ENCODE assay signal across 22 cellular contexts in the genomic region with DNA sequence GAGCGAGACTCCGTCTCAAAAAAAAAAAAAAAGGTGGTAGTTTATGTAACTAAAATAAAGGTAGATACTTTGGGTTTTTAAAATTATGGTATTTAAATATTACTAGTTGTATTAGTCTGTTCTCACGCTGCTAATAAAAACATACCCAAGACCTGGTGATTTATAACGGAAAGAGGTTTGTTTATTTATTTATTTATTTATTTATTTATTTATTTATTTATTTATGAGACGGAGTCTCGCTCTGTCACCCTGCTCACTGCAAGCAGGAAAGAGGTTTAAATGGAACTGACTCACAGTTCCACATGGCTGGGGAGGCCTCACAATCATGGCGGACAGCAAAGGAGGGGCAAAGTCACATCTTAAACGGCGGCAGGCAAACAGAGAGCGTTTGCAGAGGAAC.
DNase-seq lines count a peak whose midpoint lies in the region; ATAC-seq, FAIRE-seq and TF ChIP-seq lines count a peak whose summit lies in the region.
"Had no signal": no experiment of that assay in that cellular context is flagged by ENCODE, and none has a peak within 500 bp of the region (broad histone marks: within the 10 kb centered on the region; RNA-seq: fewer than 3 reads in every experiment).

No MANE protein-coding gene starts in this region.

- no peaks in the 10 kb centered on the region for H3K36me3 ChIP-seq in HEK293 (ENCODE audit: control insufficient read depth in 2 of 2, insufficient read depth in 1 of 2, low read length in 2 of 2)
- no peaks in the 10 kb centered on the region for H3K36me3 ChIP-seq in neural progenitor cell
- H3K36me3 ChIP-seq in testis (ENCODE audit: low read depth, missing control alignments): no peaks in the 10 kb centered on the region
- H3K36me3 ChIP-seq: BLaER1 treated with 17β-estradiol and CSF1 and Interleukin-3, amounts not matched to agents 10 nM and 100 nM had no signal

- no peak for TF ChIP-seq RAD21 in A549 (conservative IDR thresholded peaks at IDR 0.05 in 1 of 2, IDR thresholded peaks at IDR 0.05 in 1 of 2)

- TF ChIP-seq EP300 in A549 (IDR thresholded peaks at IDR 0.05): no peak

- FAIRE-seq in A549 (lab: Jason Lieb, UNC): no peak
- FAIRE-seq: D721Med, G401.6, GM12891 had no signal

- H3K36me3 Mint-ChIP-seq in neural progenitor cell: no peaks in the 10 kb centered on the region
- H3K36me3 Mint-ChIP-seq: CD8-positive, alpha-beta T cell had no signal

- no peaks in the 10 kb centered on the region for H3K79me2 ChIP-seq in neural progenitor cell (ENCODE audit: low read depth)

- H3K27ac Mint-ChIP-seq in neural progenitor cell: no peak overlapping the region
- H3K27ac Mint-ChIP-seq: B cell; CD4-positive, alpha-beta T cell; CD8-positive, alpha-beta T cell had no signal

- no peak overlapping the region for H3K4me3 Mint-ChIP-seq in neural progenitor cell
- H3K4me3 Mint-ChIP-seq: B cell; CD4-positive, alpha-beta T cell; CD8-positive, alpha-beta T cell had no signal

- POLR2A ChIA-PET in A549 (lab: Yijun Ruan, JAX) (no interaction called here), HEK293 (lab: Yijun Ruan, JAX) (no interaction called here)

- TF ChIP-seq CTCF in A549 (IDR thresholded peaks at IDR 0.05) (no peak), HEK293 (tag by site-specific recombination; IDR thresholded peaks at IDR 0.05) (no peak), neural progenitor cell (IDR thresholded peaks at IDR 0.05) (no peak), testis (IDR thresholded peaks at IDR 0.05) (no peak)

- no peaks in the 10 kb centered on the region for H3K9me3 ChIP-seq in A549
- H3K9me3 ChIP-seq in HEK293 (ENCODE audit: control insufficient read depth, insufficient read depth, low read depth, low read length): no peaks in the 10 kb centered on the region
- H3K9me3 ChIP-seq in neural progenitor cell (ENCODE audit: low read depth): no peaks in the 10 kb centered on the region
- no peaks in the 10 kb centered on the region for H3K9me3 ChIP-seq in testis
- H3K9me3 ChIP-seq: BLaER1 treated with 17β-estradiol and CSF1 and Interleukin-3, amounts not matched to agents 10 nM and 100 nM; Caco-2 had no signal

- no peaks in the 10 kb centered on the region for H3K4me1 Mint-ChIP-seq in neural progenitor cell
- H3K4me1 Mint-ChIP-seq: B cell had no signal

- DNase-seq in A549 (ENCODE audit: low read depth in 1 of 2, low spot score in 1 of 2): no peak
- no peak for DNase-seq in neural progenitor cell (ENCODE audit: low spot score)
- peak; percentile 24 for DNase-seq in testis
- DNase-seq in activated CD4-positive, alpha-beta T cell treated with anti-CD3 and anti-CD28 coated beads for 4 hours: no peak
- no peak for DNase-seq in AG08396 (ENCODE audit: low spot score)
- no peak for DNase-seq in putamen (ENCODE audit: low spot score)
- DNase-seq: ACHN; AML-193; Caco-2; Calu3; CD4-positive, alpha-beta T cell; CD8-positive, alpha-beta T cell; DMS79 treated with DMSO at 0.1 percent for 48 hours; GF-D8 had no signal

- H4K20me1 ChIP-seq in neural progenitor cell (ENCODE audit: low read depth): no peaks in the 10 kb centered on the region
- H4K20me1 ChIP-seq: BLaER1 treated with 17β-estradiol and CSF1 and Interleukin-3, amounts not matched to agents 10 nM and 100 nM had no signal

- no peak for ATAC-seq in A549
- ATAC-seq: CD8-positive, alpha-beta T cell had no signal

- TF ChIP-seq POLR2A in A549 (IDR thresholded peaks at IDR 0.05; ENCODE audit: low read length): no peak
- TF ChIP-seq POLR2A in testis (IDR thresholded peaks at IDR 0.05): no peak

- H3K27me3 ChIP-seq in neural progenitor cell (no peaks in the 10 kb centered on the region), testis (no peaks in the 10 kb centered on the region)
- H3K27me3 ChIP-seq: BLaER1 treated with 17β-estradiol and CSF1 and Interleukin-3, amounts not matched to agents 10 nM and 100 nM had no signal

- WGBS in A549 (ENCODE audit: missing lambda C conversion rate): 81% methylated on average over 10 of the region's 10 CpGs
- WGBS in testis, 2 donors: 57 to 76% methylated on average over 10 of the region's 10 CpGs

- H3K4me2 ChIP-seq in A549 (no peak overlapping the region), neural progenitor cell (no peak overlapping the region)
- H3K4me2 ChIP-seq: BLaER1 treated with 17β-estradiol and CSF1 and Interleukin-3, amounts not matched to agents 10 nM and 100 nM had no signal

- no peaks in the 10 kb centered on the region for H3K9me3 Mint-ChIP-seq in neural progenitor cell
- H3K9me3 Mint-ChIP-seq: CD4-positive, alpha-beta T cell; CD8-positive, alpha-beta T cell had no signal

- CTCF ChIA-PET in A549 (lab: Yijun Ruan, JAX): no interaction called here
- CTCF ChIA-PET in HEK293 (lab: Yijun Ruan, JAX): no interaction called here

- H3K9ac ChIP-seq in neural progenitor cell: no peak overlapping the region
- H3K9ac ChIP-seq: BLaER1 treated with 17β-estradiol and CSF1 and Interleukin-3, amounts not matched to agents 10 nM and 100 nM had no signal

- H3F3A ChIP-seq in neural progenitor cell (ENCODE audit: low read depth): no peaks in the 10 kb centered on the region

- H3K27me3 Mint-ChIP-seq in neural progenitor cell (ENCODE audit: insufficient read depth, low read depth): no peaks in the 10 kb centered on the region
- H3K27me3 Mint-ChIP-seq: B cell; CD4-positive, alpha-beta T cell had no signal

- no peaks in the 10 kb centered on the region for H3K4me1 ChIP-seq in A549
- no peaks in the 10 kb centered on the region for H3K4me1 ChIP-seq in HEK293 (ENCODE audit: control insufficient read depth, insufficient read depth, low read length)
- H3K4me1 ChIP-seq in neural progenitor cell: no peaks in the 10 kb centered on the region
- no peaks in the 10 kb centered on the region for H3K4me1 ChIP-seq in testis
- H3K4me1 ChIP-seq: BLaER1 treated with 17β-estradiol and CSF1 and Interleukin-3, amounts not matched to agents 10 nM and 100 nM; Caco-2 had no signal

- H3K27ac ChIP-seq in A549: no peak overlapping the region
- no peak overlapping the region for H3K27ac ChIP-seq in HEK293 (ENCODE audit: extremely low read depth, low read depth, low read length)
- H3K27ac ChIP-seq in neural progenitor cell: no peak overlapping the region
- no peak overlapping the region for H3K27ac ChIP-seq in testis
- H3K27ac ChIP-seq: 22Rv1; BLaER1 treated with 17β-estradiol and CSF1 and Interleukin-3, amounts not matched to agents 10 nM and 100 nM; C4-2B had no signal

- peak overlapping the region; percentile 18 for H2AFZ ChIP-seq in neural progenitor cell (replicated peaks)

- H3K4me3 ChIP-seq in A549: no peak overlapping the region
- H3K4me3 ChIP-seq in HEK293 (ENCODE audit: low read depth, low read length): no peak overlapping the region
- no peak overlapping the region for H3K4me3 ChIP-seq in neural progenitor cell
- H3K4me3 ChIP-seq in testis: peak overlapping the region in 1 of 2 donors; percentile 25
- H3K4me3 ChIP-seq: BLaER1 treated with 17β-estradiol and CSF1 and Interleukin-3, amounts not matched to agents 10 nM and 100 nM had no signal

- intact Hi-C loops in testis (cut with DNase I; ENCODE audit: low total_unique reads): no loop called here

TF ChIP-seq in A549, 52 proteins besides CTCF, POLR2A, EP300 and RAD21:
- TF ChIP-seq ZC3H11A (IDR thresholded peaks at IDR 0.05) (peak; percentile 69), EHMT2 (IDR thresholded peaks at IDR 0.05; ENCODE audit: low read depth) (no peak)

TF ChIP-seq in HEK293, 187 proteins besides CTCF, POLR2A, EP300 and RAD21 (continues in another document):
- TF ChIP-seq, protein P1, sequence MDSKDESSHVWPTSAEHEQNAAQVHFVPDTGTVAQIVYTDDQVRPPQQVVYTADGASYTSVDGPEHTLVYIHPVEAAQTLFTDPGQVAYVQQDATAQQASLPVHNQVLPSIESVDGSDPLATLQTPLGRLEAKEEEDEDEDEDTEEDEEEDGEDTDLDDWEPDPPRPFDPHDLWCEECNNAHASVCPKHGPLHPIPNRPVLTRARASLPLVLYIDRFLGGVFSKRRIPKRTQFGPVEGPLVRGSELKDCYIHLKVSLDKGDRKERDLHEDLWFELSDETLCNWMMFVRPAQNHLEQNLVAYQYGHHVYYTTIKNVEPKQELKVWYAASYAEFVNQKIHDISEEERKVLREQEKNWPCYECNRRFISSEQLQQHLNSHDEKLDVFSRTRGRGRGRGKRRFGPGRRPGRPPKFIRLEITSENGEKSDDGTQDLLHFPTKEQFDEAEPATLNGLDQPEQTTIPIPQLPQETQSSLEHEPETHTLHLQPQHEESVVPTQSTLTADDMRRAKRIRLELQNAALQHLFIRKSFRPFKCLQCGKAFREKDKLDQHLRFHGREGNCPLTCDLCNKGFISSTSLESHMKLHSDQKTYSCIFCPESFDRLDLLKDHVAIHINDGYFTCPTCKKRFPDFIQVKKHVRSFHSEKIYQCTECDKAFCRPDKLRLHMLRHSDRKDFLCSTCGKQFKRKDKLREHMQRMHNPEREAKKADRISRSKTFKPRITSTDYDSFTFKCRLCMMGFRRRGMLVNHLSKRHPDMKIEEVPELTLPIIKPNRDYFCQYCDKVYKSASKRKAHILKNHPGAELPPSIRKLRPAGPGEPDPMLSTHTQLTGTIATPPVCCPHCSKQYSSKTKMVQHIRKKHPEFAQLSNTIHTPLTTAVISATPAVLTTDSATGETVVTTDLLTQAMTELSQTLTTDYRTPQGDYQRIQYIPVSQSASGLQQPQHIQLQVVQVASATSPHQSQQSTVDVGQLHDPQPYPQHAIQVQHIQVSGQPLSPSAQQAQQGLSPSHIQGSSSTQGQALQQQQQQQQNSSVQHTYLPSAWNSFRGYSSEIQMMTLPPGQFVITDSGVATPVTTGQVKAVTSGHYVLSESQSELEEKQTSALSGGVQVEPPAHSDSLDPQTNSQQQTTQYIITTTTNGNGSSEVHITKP (tag by site-specific recombination; IDR thresholded peaks at IDR 0.05): no peak
- TF ChIP-seq REPIN1 (tag by site-specific recombination; IDR thresholded peaks at IDR 0.05; ENCODE audit: low read depth): no peak
- TF ChIP-seq ZNF394 (tag by site-specific recombination; IDR thresholded peaks at IDR 0.05; ENCODE audit: borderline replicate concordance): peak; percentile 74; the same call in 1 of the 2 replicates
- TF ChIP-seq OSR2 (tag by site-specific recombination; IDR thresholded peaks at IDR 0.05): no peak
- TF ChIP-seq ZEB2 (tag by site-specific recombination; IDR thresholded peaks at IDR 0.05): no peak
- TF ChIP-seq ZIC2 (tag by site-specific recombination; IDR thresholded peaks at IDR 0.05): no peak
- no peak for TF ChIP-seq ZNF341 (tag by site-specific recombination; IDR thresholded peaks at IDR 0.05; ENCODE audit: low read depth)
- no peak for TF ChIP-seq HOXC10 (CRISPR knock-in tag; IDR thresholded peaks at IDR 0.05)
- no peak for TF ChIP-seq ZNF530 (tag by site-specific recombination; IDR thresholded peaks at IDR 0.05; ENCODE audit: low read depth)

Comparison
In these comparisons a context has a peak if more than half of its experiments do, and no peak if none do; other contexts are left out.
1. Of the 5 proteins assayed by ChIP-seq in both HEK293 and A549: peak only in HEK293: REST; only in A549: none; in both: none; in neither: 4.